ENCODE assay signal across 30 cellular contexts in genomic region chr12:92151916-92152315, GRCh38.
"Had no signal": no experiment of that assay in that cellular context is flagged by ENCODE, and none has a peak within 500 bp of the region (broad histone marks: within the 10 kb centered on the region; RNA-seq: fewer than 3 reads in every experiment).

No MANE protein-coding gene starts in this region.

- DNase-seq: activated CD4-positive, alpha-beta T cell treated with anti-CD3 and anti-CD28 coated beads for 36 hours; activated CD4-positive, alpha-beta T cell treated with anti-CD3 and anti-CD28 coated beads, Interleukin-2, amount 10 ng/mL, durations not matched to agents 7 days and 5 days; activated CD4-positive, alpha-beta T cell treated with anti-CD3 and anti-CD28 coated beads, Interleukin-2, amount 50 U/mL, for 48 hours; activated CD8-positive, alpha-beta memory T cell treated with anti-CD3 and anti-CD28 coated beads, Interleukin-2, amount 50 U/mL, for 4 hours; activated gamma-delta T cell treated with Interleukin-2 at 50 U/mL for 16 hours; activated naive CD4-positive, alpha-beta T cell treated with anti-CD3 and anti-CD28 coated beads for 36 hours; activated naive CD8-positive, alpha-beta T cell treated with anti-CD3 and anti-CD28 coated beads, Interleukin-2, amount 10 ng/mL, durations not matched to agents 7 days and 5 days; activated T-cell treated with anti-CD3 and anti-CD28 coated beads for 4 hours; activated T-cell treated with anti-CD3 and anti-CD28 coated beads, Interleukin-2, amount 50 U/mL, for 4 hours; adrenal gland; body of pancreas; caudate nucleus; IMR-90; KBM-7; NCI-H1105; NCI-H1417 treated with DMSO at 0.1 percent for 48 hours; NCI-H1694; NCI-H1930; NCI-H2081 treated with DMSO at 0.1 percent for 48 hours; NCI-H226; NCI-H524 treated with DMSO at 0.1 percent for 48 hours; SHP77; SK-N-SH had no signal

- ATAC-seq: activated CD4-positive, alpha-beta T cell treated with anti-CD3 and anti-CD28 coated beads for 36 hours; activated CD4-positive, CD25-positive, alpha-beta regulatory T cell treated with anti-CD3 and anti-CD28 coated beads, Interleukin-2, amount 50 U/mL, for 24 hours; activated T-cell treated with anti-CD3 and anti-CD28 coated beads, Interleukin-2, amount 50 U/mL, for 4 hours; body of pancreas; Panc1 had no signal

- H3K27me3 Mint-ChIP-seq: activated CD4-positive, alpha-beta T cell treated with anti-CD3 and anti-CD28 coated beads for 36 hours; activated CD4-positive, alpha-beta T cell treated with anti-CD3 and anti-CD28 coated beads, Interleukin-2, amount 10 ng/mL, durations not matched to agents 7 days and 5 days; activated naive CD8-positive, alpha-beta T cell treated with anti-CD3 and anti-CD28 coated beads, Interleukin-2, amount 10 ng/mL, durations not matched to agents 7 days and 5 days had no signal

- H3K4me3 Mint-ChIP-seq: activated CD4-positive, alpha-beta T cell treated with anti-CD3 and anti-CD28 coated beads for 36 hours; activated CD4-positive, alpha-beta T cell treated with anti-CD3 and anti-CD28 coated beads, Interleukin-2, amount 10 ng/mL, durations not matched to agents 7 days and 5 days; activated naive CD4-positive, alpha-beta T cell treated with anti-CD3 and anti-CD28 coated beads for 36 hours; activated naive CD8-positive, alpha-beta T cell treated with anti-CD3 and anti-CD28 coated beads, Interleukin-2, amount 10 ng/mL, durations not matched to agents 7 days and 5 days; activated T-cell treated with anti-CD3 and anti-CD28 coated beads, Interleukin-2, amount 50 U/mL, for 4 hours; activated T-helper 1 cell treated with anti-CD3 and anti-CD28 coated beads, Interleukin-12 subunit alpha, Interleukin-12 subunit beta, Interleukin-2, Interleukin-4 antibody, amounts not matched to agents 30 ng/mL and 10 ng/mL and 1 ng/mL, durations not matched to agents 14 hours and 24 hours and 36 hours; T-helper 1 cell treated with Interleukin-12 subunit alpha and Interleukin-12 subunit beta and Interleukin-4 antibody, amounts not matched to agents 30 μg/mL and 1 μg/mL, for 36 hours; T-helper 2 cell treated with Interferon-gamma antibody and Interleukin-4, amounts not matched to agents 5 μg/mL and 100 μg/mL, for 36 hours had no signal

- H3K27ac ChIP-seq: adrenal gland, body of pancreas, breast epithelium, SJSA1 had no signal

- H3K36me3 ChIP-seq: adrenal gland, breast epithelium, SJSA1 had no signal

- H3K4me3 ChIP-seq: adrenal gland, body of pancreas, breast epithelium, SJSA1 had no signal

- H3K9me3 ChIP-seq: adrenal gland, body of pancreas, breast epithelium, SJSA1, SK-N-SH had no signal

- H3K27ac Mint-ChIP-seq: activated CD4-positive, alpha-beta T cell treated with anti-CD3 and anti-CD28 coated beads for 36 hours; activated CD4-positive, alpha-beta T cell treated with anti-CD3 and anti-CD28 coated beads, Interleukin-2, amount 10 ng/mL, durations not matched to agents 7 days and 5 days; activated naive CD4-positive, alpha-beta T cell treated with anti-CD3 and anti-CD28 coated beads for 36 hours; activated naive CD8-positive, alpha-beta T cell treated with anti-CD3 and anti-CD28 coated beads, Interleukin-2, amount 10 ng/mL, durations not matched to agents 7 days and 5 days; activated T-helper 1 cell treated with anti-CD3 and anti-CD28 coated beads, Interleukin-12 subunit alpha, Interleukin-12 subunit beta, Interleukin-2, Interleukin-4 antibody, amounts not matched to agents 30 ng/mL and 10 ng/mL and 1 ng/mL, durations not matched to agents 14 hours and 24 hours and 36 hours; T-helper 1 cell treated with Interleukin-12 subunit alpha and Interleukin-12 subunit beta and Interleukin-4 antibody, amounts not matched to agents 30 μg/mL and 1 μg/mL, for 36 hours; T-helper 2 cell treated with Interferon-gamma antibody and Interleukin-4, amounts not matched to agents 5 μg/mL and 100 μg/mL, for 36 hours had no signal

- H3K9me3 Mint-ChIP-seq: activated T-cell treated with anti-CD3 and anti-CD28 coated beads, Interleukin-2, amount 50 U/mL, for 4 hours; activated T-helper 1 cell treated with anti-CD3 and anti-CD28 coated beads, Interleukin-12 subunit alpha, Interleukin-12 subunit beta, Interleukin-2, Interleukin-4 antibody, amounts not matched to agents 30 ng/mL and 10 ng/mL and 1 ng/mL, durations not matched to agents 14 hours and 24 hours and 36 hours; T-helper 2 cell treated with Interferon-gamma antibody and Interleukin-4, amounts not matched to agents 5 μg/mL and 100 μg/mL, for 36 hours had no signal

- H3K27me3 ChIP-seq: adrenal gland, body of pancreas, breast epithelium, SJSA1 had no signal

- H3K4me1 ChIP-seq: body of pancreas, breast epithelium, SJSA1 had no signal
